ENCODE assay signal across 23 cellular contexts in the genomic region with DNA sequence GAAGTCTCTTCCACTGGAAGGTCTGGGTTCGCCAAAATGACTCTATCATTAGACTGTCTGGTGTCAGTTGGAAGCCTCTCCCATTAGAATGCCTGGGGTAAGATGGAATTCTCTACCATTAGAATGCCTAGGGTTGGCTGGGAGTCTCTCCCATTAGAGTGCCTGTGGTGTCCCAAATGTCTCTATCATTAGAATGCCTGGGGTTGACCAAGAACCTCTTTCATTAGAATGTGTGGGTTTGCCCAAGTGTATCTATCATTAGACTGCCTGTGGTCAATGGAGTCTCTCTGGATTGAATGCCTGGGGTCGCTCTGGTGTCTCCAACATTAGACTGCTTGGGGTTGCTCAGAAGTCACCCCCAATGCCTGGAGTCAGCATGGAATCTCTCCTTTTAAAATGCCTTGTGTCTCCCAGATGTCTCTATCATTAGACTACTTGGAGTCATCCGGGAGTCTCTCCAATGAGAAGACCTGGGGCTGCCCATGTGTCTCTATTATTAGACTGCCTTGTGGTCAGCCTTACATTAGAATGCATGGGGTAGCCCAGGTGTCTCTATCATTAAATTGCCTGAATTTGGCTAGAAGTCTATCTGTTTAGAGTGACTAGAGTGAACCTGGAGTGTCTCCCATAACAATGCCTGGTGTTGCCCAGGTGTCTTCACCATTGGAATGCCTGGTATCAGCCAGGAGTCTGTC.
"Had no signal": no experiment of that assay in that cellular context is flagged by ENCODE, and none has a peak within 500 bp of the region (broad histone marks: within the 10 kb centered on the region; RNA-seq: fewer than 3 reads in every experiment).

No MANE protein-coding gene starts in this region.

- H3K36me3 ChIP-seq: colonic mucosa, esophagus squamous epithelium, gastrocnemius medialis, heart right ventricle, left lung, lower lobe of right lung had no signal

- H3K4me3 ChIP-seq: colonic mucosa, dorsolateral prefrontal cortex, esophagus squamous epithelium, gastrocnemius medialis, heart right ventricle, left lung, lower lobe of right lung had no signal

- DNase-seq: cerebellar nuclear complex; colonic mucosa; dermis blood vessel endothelial cell; dorsolateral prefrontal cortex; effector CD4-positive, alpha-beta T cell; effector memory CD4-positive, alpha-beta T cell; esophagus squamous epithelium; foreskin fibroblast; foreskin melanocyte; gastrocnemius medialis; glutamatergic neuron; head of caudate nucleus; heart right ventricle; hippocampal formation; left cardiac atrium; left lung; left ventricle myocardium superior; lower lobe of right lung; mammary epithelial cell; mesendoderm; midbrain; naive thymus-derived CD4-positive, alpha-beta T cell had no signal

- H3K27me3 Mint-ChIP-seq: memory B cell; naive thymus-derived CD4-positive, alpha-beta T cell had no signal

- H3K9me3 ChIP-seq: colonic mucosa, gastrocnemius medialis had no signal

- H3K36me3 Mint-ChIP-seq: memory B cell had no signal

- H3K27ac Mint-ChIP-seq: memory B cell; naive thymus-derived CD4-positive, alpha-beta T cell had no signal

- H3K27me3 ChIP-seq: colonic mucosa, dorsolateral prefrontal cortex, esophagus squamous epithelium, gastrocnemius medialis, heart right ventricle, left lung had no signal

- H3K4me3 Mint-ChIP-seq: memory B cell; naive thymus-derived CD4-positive, alpha-beta T cell had no signal

- H3K27ac ChIP-seq: colonic mucosa, dorsolateral prefrontal cortex, esophagus squamous epithelium, gastrocnemius medialis, heart right ventricle, left lung, lower lobe of right lung had no signal

- H3K4me1 Mint-ChIP-seq: memory B cell; naive thymus-derived CD4-positive, alpha-beta T cell had no signal

- H3K4me1 ChIP-seq: colonic mucosa, esophagus squamous epithelium, heart right ventricle, left lung, lower lobe of right lung had no signal
